ENCODE assay signal across 38 cellular contexts in genomic region chr6:131849799-131850198, GRCh38.
"Had no signal": no experiment of that assay in that cellular context is flagged by ENCODE, and none has a peak within 500 bp of the region (broad histone marks: within the 10 kb centered on the region; RNA-seq: fewer than 3 reads in every experiment).

No MANE protein-coding gene starts in this region.

- H3K4me1 ChIP-seq: adrenal gland, ascending aorta had no signal

- H3K9me3 ChIP-seq: adrenal gland, ascending aorta had no signal

- FAIRE-seq: bronchial epithelial cell, TTC549 had no signal

- H3K36me3 Mint-ChIP-seq: activated CD8-positive, alpha-beta memory T cell treated with anti-CD3 and anti-CD28 coated beads, Interleukin-2, amount 10 ng/mL, durations not matched to agents 7 days and 5 days; activated naive CD4-positive, alpha-beta T cell treated with anti-CD3 and anti-CD28 coated beads, Interleukin-2, amount 50 U/mL, for 72 hours; activated naive CD8-positive, alpha-beta T cell treated with anti-CD3 and anti-CD28 coated beads for 36 hours; brain had no signal

- DNase-seq: activated B cell treated with CpG ODN at 0.5 μM for 24 hours; activated CD4-positive, alpha-beta memory T cell treated with anti-CD3 and anti-CD28 coated beads, Interleukin-2, amount 10 ng/mL, durations not matched to agents 7 days and 5 days; activated CD4-positive, alpha-beta T cell treated with anti-CD3 and anti-CD28 coated beads for 1 hour; activated CD4-positive, alpha-beta T cell treated with anti-CD3 and anti-CD28 coated beads for 36 hours; activated CD4-positive, alpha-beta T cell treated with anti-CD3 and anti-CD28 coated beads for 48 hours; activated CD4-positive, alpha-beta T cell treated with anti-CD3 and anti-CD28 coated beads, Interleukin-2, amount 10 ng/mL, durations not matched to agents 7 days and 5 days; activated CD4-positive, alpha-beta T cell treated with anti-CD3 and anti-CD28 coated beads, Interleukin-2, amount 50 U/mL, for 48 hours; activated CD8-positive, alpha-beta memory T cell treated with anti-CD3 and anti-CD28 coated beads for 24 hours; activated CD8-positive, alpha-beta memory T cell treated with anti-CD3 and anti-CD28 coated beads, Interleukin-2, amount 10 ng/mL, durations not matched to agents 7 days and 5 days; activated CD8-positive, alpha-beta memory T cell treated with anti-CD3 and anti-CD28 coated beads, Interleukin-2, amount 50 U/mL, for 48 hours; activated CD8-positive, alpha-beta T cell treated with anti-CD3 and anti-CD28 coated beads, Interleukin-2, amount 10 ng/mL, durations not matched to agents 7 days and 5 days; activated effector memory CD4-positive, alpha-beta T cell treated with Interleukin-2 at 50 U/mL for 16 hours; activated gamma-delta T cell treated with Interleukin-2 at 50 U/mL for 16 hours; activated naive CD4-positive, alpha-beta T cell; activated naive CD4-positive, alpha-beta T cell treated with anti-CD3 and anti-CD28 coated beads for 36 hours; activated naive CD4-positive, alpha-beta T cell treated with anti-CD3 and anti-CD28 coated beads, Interleukin-2, amount 50 U/mL, for 16 hours; activated naive CD8-positive, alpha-beta T cell treated with anti-CD3 and anti-CD28 coated beads for 36 hours; activated T-cell treated with anti-CD3 and anti-CD28 coated beads, Interleukin-2, amount 50 U/mL, for 24 hours; activated T-cell treated with anti-CD3 and anti-CD28 coated beads, Interleukin-2, amount 50 U/mL, for 48 hours; adrenal gland; amniotic stem cell; caudate nucleus; cerebellar nuclear complex; SW 1271; T-helper 1 cell; T-helper 2 cell; T-helper 9 cell had no signal

- H3K27ac Mint-ChIP-seq: activated B cell treated with CpG ODN at 0.5 μM for 24 hours; activated CD4-positive, alpha-beta memory T cell treated with anti-CD3 and anti-CD28 coated beads, Interleukin-2, amount 10 ng/mL, durations not matched to agents 7 days and 5 days; activated CD4-positive, alpha-beta T cell treated with anti-CD3 and anti-CD28 coated beads for 36 hours; activated CD4-positive, alpha-beta T cell treated with anti-CD3 and anti-CD28 coated beads, Interleukin-2, amount 10 ng/mL, durations not matched to agents 7 days and 5 days; activated CD8-positive, alpha-beta memory T cell treated with anti-CD3 and anti-CD28 coated beads, Interleukin-2, amount 10 ng/mL, durations not matched to agents 7 days and 5 days; activated CD8-positive, alpha-beta T cell treated with anti-CD3 and anti-CD28 coated beads, Interleukin-2, amount 10 ng/mL, durations not matched to agents 7 days and 5 days; activated naive CD4-positive, alpha-beta T cell treated with anti-CD3 and anti-CD28 coated beads, Interleukin-2, amount 50 U/mL, for 72 hours; activated naive CD8-positive, alpha-beta T cell treated with anti-CD3 and anti-CD28 coated beads for 36 hours; activated T-cell treated with anti-CD3 and anti-CD28 coated beads, Interleukin-2, amount 50 U/mL, for 24 hours; activated T-helper 2 cell treated with anti-CD3 and anti-CD28 coated beads, Interferon-gamma antibody, Interleukin-2, Interleukin-4, amounts not matched to agents 10 μg/mL and 5 μg/mL and 100 μg/mL, durations not matched to agents 14 hours and 24 hours and 36 hours; brain; T-helper 1 cell treated with Interleukin-12 subunit alpha and Interleukin-12 subunit beta and Interleukin-4 antibody, amounts not matched to agents 30 μg/mL and 1 μg/mL, for 36 hours; T-helper 2 cell treated with Interferon-gamma antibody and Interleukin-4, amounts not matched to agents 5 μg/mL and 100 μg/mL, for 36 hours had no signal

- H3K36me3 ChIP-seq: adrenal gland, ascending aorta, cardiac muscle cell had no signal

- ATAC-seq: activated CD4-positive, alpha-beta T cell treated with anti-CD3 and anti-CD28 coated beads for 36 hours; activated CD8-positive, alpha-beta memory T cell treated with anti-CD3 and anti-CD28 coated beads, Interleukin-2, amount 10 ng/mL, durations not matched to agents 7 days and 5 days; activated CD8-positive, alpha-beta T cell treated with anti-CD3 and anti-CD28 coated beads, Interleukin-2, amount 10 ng/mL, durations not matched to agents 7 days and 5 days; activated naive CD4-positive, alpha-beta T cell treated with anti-CD3 and anti-CD28 coated beads, Interleukin-2, amount 50 U/mL, for 72 hours had no signal

- H3K27me3 ChIP-seq: adrenal gland, ascending aorta, cardiac muscle cell had no signal

- H3K4me1 Mint-ChIP-seq: activated B cell treated with CpG ODN at 0.5 μM for 24 hours; activated CD4-positive, alpha-beta memory T cell treated with anti-CD3 and anti-CD28 coated beads, Interleukin-2, amount 10 ng/mL, durations not matched to agents 7 days and 5 days; activated CD4-positive, alpha-beta T cell treated with anti-CD3 and anti-CD28 coated beads for 36 hours; activated CD4-positive, alpha-beta T cell treated with anti-CD3 and anti-CD28 coated beads, Interleukin-2, amount 10 ng/mL, durations not matched to agents 7 days and 5 days; activated CD8-positive, alpha-beta memory T cell treated with anti-CD3 and anti-CD28 coated beads, Interleukin-2, amount 10 ng/mL, durations not matched to agents 7 days and 5 days; activated naive CD8-positive, alpha-beta T cell treated with anti-CD3 and anti-CD28 coated beads for 36 hours; brain; central memory CD8-positive, alpha-beta T cell had no signal

- H3K27ac ChIP-seq: adrenal gland, ascending aorta, cardiac muscle cell, VCaP had no signal

- H3K4me3 ChIP-seq: adrenal gland, ascending aorta, cardiac muscle cell had no signal

- H3K27me3 Mint-ChIP-seq: brain had no signal

- H3K4me3 Mint-ChIP-seq: activated B cell treated with CpG ODN at 0.5 μM for 24 hours; activated CD4-positive, alpha-beta memory T cell treated with anti-CD3 and anti-CD28 coated beads, Interleukin-2, amount 10 ng/mL, durations not matched to agents 7 days and 5 days; activated CD4-positive, alpha-beta T cell treated with anti-CD3 and anti-CD28 coated beads for 36 hours; activated CD4-positive, alpha-beta T cell treated with anti-CD3 and anti-CD28 coated beads, Interleukin-2, amount 10 ng/mL, durations not matched to agents 7 days and 5 days; activated CD8-positive, alpha-beta memory T cell treated with anti-CD3 and anti-CD28 coated beads, Interleukin-2, amount 10 ng/mL, durations not matched to agents 7 days and 5 days; activated CD8-positive, alpha-beta T cell treated with anti-CD3 and anti-CD28 coated beads, Interleukin-2, amount 10 ng/mL, durations not matched to agents 7 days and 5 days; activated naive CD4-positive, alpha-beta T cell treated with anti-CD3 and anti-CD28 coated beads for 36 hours; activated naive CD8-positive, alpha-beta T cell treated with anti-CD3 and anti-CD28 coated beads for 36 hours; activated T-cell treated with anti-CD3 and anti-CD28 coated beads, Interleukin-2, amount 50 U/mL, for 24 hours; brain; central memory CD8-positive, alpha-beta T cell; T-helper 1 cell treated with Interleukin-12 subunit alpha and Interleukin-12 subunit beta and Interleukin-4 antibody, amounts not matched to agents 30 μg/mL and 1 μg/mL, for 36 hours; T-helper 2 cell treated with Interferon-gamma antibody and Interleukin-4, amounts not matched to agents 5 μg/mL and 100 μg/mL, for 36 hours had no signal

- H3K9me3 Mint-ChIP-seq: activated B cell treated with CpG ODN at 0.5 μM for 24 hours; activated CD4-positive, alpha-beta memory T cell treated with anti-CD3 and anti-CD28 coated beads, Interleukin-2, amount 10 ng/mL, durations not matched to agents 7 days and 5 days; activated CD4-positive, alpha-beta T cell treated with anti-CD3 and anti-CD28 coated beads, Interleukin-2, amount 10 ng/mL, durations not matched to agents 7 days and 5 days; activated naive CD4-positive, alpha-beta T cell treated with anti-CD3 and anti-CD28 coated beads for 36 hours; activated naive CD4-positive, alpha-beta T cell treated with anti-CD3 and anti-CD28 coated beads, Interleukin-2, amount 50 U/mL, for 72 hours; activated naive CD8-positive, alpha-beta T cell treated with anti-CD3 and anti-CD28 coated beads for 36 hours; activated T-cell treated with anti-CD3 and anti-CD28 coated beads, Interleukin-2, amount 50 U/mL, for 24 hours; activated T-helper 2 cell treated with anti-CD3 and anti-CD28 coated beads, Interferon-gamma antibody, Interleukin-2, Interleukin-4, amounts not matched to agents 10 μg/mL and 5 μg/mL and 100 μg/mL, durations not matched to agents 14 hours and 24 hours and 36 hours; brain; central memory CD8-positive, alpha-beta T cell; T-helper 1 cell treated with Interleukin-12 subunit alpha and Interleukin-12 subunit beta and Interleukin-4 antibody, amounts not matched to agents 30 μg/mL and 1 μg/mL, for 36 hours; T-helper 2 cell treated with Interferon-gamma antibody and Interleukin-4, amounts not matched to agents 5 μg/mL and 100 μg/mL, for 36 hours had no signal
